11 cellular contexts compared by ENCODE assay signal in genomic region chr11:1299621-1300020, GRCh38. TPM values are rescaled to one million over a fixed set of nuclear protein-coding genes. Genes with fewer than 3 reads are reported as not detected.
DNase-seq lines count a peak whose midpoint lies in the region; ATAC-seq, FAIRE-seq and TF ChIP-seq lines count a peak whose summit lies in the region.
"Had no signal": no experiment of that assay in that cellular context is flagged by ENCODE, and none has a peak within 500 bp of the region (broad histone marks: within the 10 kb centered on the region; RNA-seq: fewer than 3 reads in every experiment).

No MANE protein-coding gene starts in this region.

- TF ChIP-seq EP300 in HepG2 (IDR thresholded peaks at IDR 0.05; ENCODE audit: low read depth in 2 of 2, low read length in 2 of 2) (no peak), HepG2 (CRISPR knock-in tag; IDR thresholded peaks at IDR 0.05; ENCODE audit: borderline replicate concordance) (no peak)

- H3K79me2 ChIP-seq in HepG2 (ENCODE audit: insufficient read depth, low read length) = peaks cover 71% of the 10 kb centered on the region

- ATAC-seq in body of pancreas (no peak), HepG2 (no peak), omental fat pad (ENCODE audit: low FRiP score) (no peak)

- WGBS in body of pancreas, 2 donors = 69 to 77% methylated on average over 11 to 22 of the region's 23 CpGs
- 86% methylated on average over 23 of the region's 23 CpGs for WGBS in HepG2 (ENCODE audit: low lambda C conversion rate)

- H3K4me2 ChIP-seq in HepG2 (ENCODE audit: low read depth, low read length) = peak overlapping the region; percentile 76

- H4K20me1 ChIP-seq in HepG2 (ENCODE audit: insufficient read depth, low read length) = no peaks in the 10 kb centered on the region; the same call in 1 of the 2 replicates

- no peak overlapping the region for H3K4me3 ChIP-seq in body of pancreas
- H3K4me3 ChIP-seq in HepG2 (replicated peaks in 1 of 3; ENCODE audit: insufficient read depth in 1 of 3, low read depth in 2 of 3, low read length in 3 of 3) = no peak overlapping the region
- H3K4me3 ChIP-seq in skeletal muscle tissue (ENCODE audit: low read length in 3 of 3) = peak overlapping the region in 1 of 3 donors; percentile 33

- H3K36me3 ChIP-seq in body of pancreas (replicated peaks in 1 of 2; ENCODE audit: insufficient read depth in 1 of 2, low read depth in 2 of 2) = peaks cover 0 to 3% of the 10 kb centered on the region in 2 donors
- peaks cover 7 to 14% of the 10 kb centered on the region in 2 experiments; a peak in 4 of 5 replicates for H3K36me3 ChIP-seq in HepG2 (replicated peaks in 1 of 2; ENCODE audit: control insufficient read depth in 1 of 2, insufficient read depth in 2 of 2, low read length in 2 of 2)
- H3K36me3 ChIP-seq in skeletal muscle tissue (ENCODE audit: control insufficient read depth in 3 of 3, insufficient read depth in 3 of 3, low read length in 3 of 3) = peaks cover 6 to 13% (median 12%) of the 10 kb centered on the region in 3 donors

- no peak for FAIRE-seq in HepG2 (lab: Jason Lieb, UNC)
- FAIRE-seq: astrocyte, endothelial cell of umbilical vein had no signal

- H3K9ac ChIP-seq in HepG2 (ENCODE audit: insufficient read depth, low read depth, low read length) (no peak overlapping the region), skeletal muscle tissue (ENCODE audit: low read depth in 1 of 3, low read length in 3 of 3) (peak overlapping the region in 1 of 3 donors; percentile 35)

- TF ChIP-seq CTCF in body of pancreas (IDR thresholded peaks at IDR 0.05) = no peak
- no peak for TF ChIP-seq CTCF in HepG2 (CRISPR knock-in tag; IDR thresholded peaks at IDR 0.05)
- no peak for TF ChIP-seq CTCF in omental fat pad (IDR thresholded peaks at IDR 0.05)

- H2AFZ ChIP-seq in HepG2 (ENCODE audit: low read length) = no peak overlapping the region

- H3K27me3 ChIP-seq in body of pancreas (no peaks in the 10 kb centered on the region), HepG2 (ENCODE audit: control insufficient read depth in 1 of 2, insufficient read depth in 2 of 2, low read length in 2 of 2) (no peaks in the 10 kb centered on the region), skeletal muscle tissue (ENCODE audit: control insufficient read depth in 3 of 3, insufficient read depth in 3 of 3, low read length in 3 of 3) (no peaks in the 10 kb centered on the region)

- TF ChIP-seq POLR2A in body of pancreas (IDR thresholded peaks at IDR 0.05) (no peak), HepG2 (IDR thresholded peaks at IDR 0.05; ENCODE audit: insufficient read depth in 1 of 2, low read depth in 2 of 2, low read length in 2 of 2) (no peak), erythroblast (IDR thresholded peaks at IDR 0.05; ENCODE audit: low read length) (no peak)

- H3K4me1 ChIP-seq in body of pancreas = peaks cover 79% of the 10 kb centered on the region
- H3K4me1 ChIP-seq in HepG2 (ENCODE audit: insufficient read depth, low read length) = peaks cover 72% of the 10 kb centered on the region
- peaks cover 30 to 61% (median 46%) of the 10 kb centered on the region in 3 donors for H3K4me1 ChIP-seq in skeletal muscle tissue (ENCODE audit: control insufficient read depth in 3 of 3, insufficient read depth in 3 of 3, low read length in 3 of 3)

- BruUV-seq in HepG2 (replicated peaks; lab: Mats Ljungman, UMichigan) = no TSS peak

- intact Hi-C loops in body of pancreas (cut with DNase I) = no loop called here
- intact Hi-C loops in HepG2 (cut with micrococcal nuclease; ENCODE audit: unreplicated experiment) = loop anchor here (2.0 to 10.0 kb wide), 2 partner anchors 35 to 85 kb away; partner anchors contain the start of gene BRSK2

- peak; percentile 56 for DNase-seq in G401 (ENCODE audit: low spot score)
- peak in 2 of 4 donors; percentile 25 to 47 for DNase-seq in body of pancreas
- DNase-seq in HepG2 (ENCODE audit: low spot score) = no peak
- DNase-seq in omental fat pad (ENCODE audit: low spot score) = no peak
- DNase-seq in erythroblast (lab: John Stamatoyannopoulos, UW) = no peak
- no peak for DNase-seq in NCI-H128 (lab: John Stamatoyannopoulos, UW; ENCODE audit: unreplicated experiment)
- DNase-seq in OCI-M1 (lab: John Stamatoyannopoulos, UW) = no peak
- DNase-seq: T-helper 9 cell had no signal

- peak overlapping the region; percentile 76 to 95 (median 92) for H3K27ac ChIP-seq in body of pancreas
- H3K27ac ChIP-seq in HepG2 (ENCODE audit: extremely low read length, insufficient read depth, low read length) = peak overlapping the region; percentile 43
- peak overlapping the region; percentile 33 for H3K27ac ChIP-seq in skeletal muscle tissue (ENCODE audit: low read depth, low read length)

- TF ChIP-seq RAD21 in HepG2 (CRISPR knock-in tag; IDR thresholded peaks at IDR 0.05) = no peak

- H3K9me3 ChIP-seq in body of pancreas = no peaks in the 10 kb centered on the region
- no peaks in the 10 kb centered on the region for H3K9me3 ChIP-seq in HepG2 (ENCODE audit: low read length)
- H3K9me3 ChIP-seq in skeletal muscle tissue (ENCODE audit: control insufficient read depth in 3 of 3, low read length in 3 of 3) = no peaks in the 10 kb centered on the region

- CTCF ChIA-PET in HepG2 (lab: Yijun Ruan, JAX; ENCODE audit: low intra/inter-chr PET ratio, low total read pairs) = no interaction called here

- in situ Hi-C loops in G401 (cut with HindIII; ENCODE audit: low sequenced_read_pairs) = no loop called here
- in situ Hi-C loops in HepG2 (cut with HindIII; ENCODE audit: extremely low pct_ligation_motif_present, low pct_unique_long_range_greater_than_20kb) = loop anchor here (10.0 kb wide), 1 partner anchor 85 kb away; the partner anchor contains the start of gene BRSK2

- POLR2A ChIA-PET in HepG2 (lab: Yijun Ruan, JAX) = no interaction called here

TF ChIP-seq in HepG2, 621 proteins besides CTCF, POLR2A, EP300 and RAD21 (continues in another document):
- TF ChIP-seq ZBTB38 (CRISPR knock-in tag; IDR thresholded peaks at IDR 0.05) (peak; percentile 83), ZBTB33 (CRISPR knock-in tag; IDR thresholded peaks at IDR 0.05) (0 out of 2 replicates have a peak, but pooled peaks have one; percentile 51), CREB3 (CRISPR knock-in tag; IDR thresholded peaks at IDR 0.05) (no peak), JARID2 (CRISPR knock-in tag; IDR thresholded peaks at IDR 0.05; ENCODE audit: insufficient replicate concordance) (no peak), AGO2 (optimal IDR thresholded peaks at IDR 0.05; ENCODE audit: low read depth, low read length) (peak; percentile 38), RBFOX2 (IDR thresholded peaks at IDR 0.05; ENCODE audit: low read depth, low read length) (0 out of 2 replicates have a peak, but pooled peaks have one; percentile 35), MEIS1 (CRISPR knock-in tag; IDR thresholded peaks at IDR 0.05; ENCODE audit: borderline replicate concordance) (peak; percentile 13; the same call in 1 of the 2 replicates), BRD4 (CRISPR knock-in tag; IDR thresholded peaks at IDR 0.05) (no peak), SMYD3 (CRISPR knock-in tag; IDR thresholded peaks at IDR 0.05) (no peak)

RNA-seq across cellular contexts. Expression of gene TOLLIP, which starts 9.8 kb away (rescaled TPM):
- 30.0 and 36.4 TPM in 2 replicates for total RNA-seq in G401 (2014; rRNA removed; shearing (Covaris generic))
- total RNA-seq in body of pancreas (10 to 100 TPM; 51.1 to 63.9 TPM), HepG2 (2016; rRNA removed; fragmentation: Illumina TruSeq; extraction: Trizol) (19.4 and 25.9 TPM in 2 replicates), skeletal muscle tissue (8.9 TPM), omental fat pad (10 to 100 TPM; 33.6 to 52.8 (median 39.9) TPM)
- 21.8 and 24.1 TPM in 2 replicates for total RNA-seq in HepG2 (2016; cell fraction: cytosol; rRNA removed; fragmentation: Illumina TruSeq; extraction: Trizol; ENCODE audit: low read depth)
- total RNA-seq in HepG2 (2016; cell fraction: insoluble cytoplasmic fraction; rRNA removed; fragmentation: Illumina TruSeq; extraction: Trizol) = 18.0 and 24.4 TPM in 2 replicates
- total RNA-seq in HepG2 (2016; cell fraction: membrane; rRNA removed; fragmentation: Illumina TruSeq; extraction: Trizol) = 16.0 and 17.9 TPM in 2 replicates
- total RNA-seq in HepG2 (2016; cell fraction: nucleus; rRNA removed; fragmentation: Illumina TruSeq; extraction: Trizol) = 11.3 and 14.6 TPM in 2 replicates
- 44.2 and 47.5 TPM in 2 replicates for polyA plus RNA-seq in HepG2 (2011; rRNA removed)
- 27.1 and 38.7 TPM in 2 replicates for polyA plus RNA-seq in HepG2 (2011; cell fraction: cytosol; rRNA removed)
- polyA plus RNA-seq in HepG2 (2011; cell fraction: nucleus; rRNA removed) = 59.6 and 61.9 TPM in 2 replicates
- polyA plus RNA-seq in HepG2 (2012) = 31.4 and 32.5 TPM in 2 replicates
- polyA plus RNA-seq in HepG2 (2016; cell fraction: cytosol; fragmentation: Illumina TruSeq; extraction: Trizol; ENCODE audit: low read depth) = 23.1 and 26.1 TPM in 2 replicates
- 40.7 and 53.4 TPM in 2 replicates for polyA plus RNA-seq in HepG2 (2016; cell fraction: insoluble cytoplasmic fraction; fragmentation: Illumina TruSeq; extraction: Trizol; ENCODE audit: low read depth)
- polyA plus RNA-seq in HepG2 (2016; cell fraction: membrane; fragmentation: Illumina TruSeq; extraction: Trizol; ENCODE audit: low read depth) = 25.9 and 29.3 TPM in 2 replicates
- polyA plus RNA-seq in HepG2 (2016; cell fraction: nucleus; fragmentation: Illumina TruSeq; extraction: Trizol; ENCODE audit: insufficient read depth, low read depth) = 27.5 and 35.7 TPM in 2 replicates
- polyA minus RNA-seq in HepG2 (2011; rRNA and poly(A)+ RNA removed; ENCODE audit: low replicate concordance) = 19.2 and 101 TPM in 2 replicates
- 14.2 and 15.4 TPM in 2 replicates for polyA minus RNA-seq in HepG2 (2011; cell fraction: cytosol; rRNA and poly(A)+ RNA removed)
- polyA minus RNA-seq in HepG2 (2011; cell fraction: nucleus; rRNA and poly(A)+ RNA removed) = 17.4 and 24.5 TPM in 2 replicates

Comparison
In these comparisons a context has a peak if more than half of its experiments do, and no peak if none do; other contexts are left out.
1. H3K27ac ChIP-seq: peak in every context shown above with its lines; median percentile 92 in body of pancreas; 43 in HepG2; 33 in skeletal muscle tissue.